8 cellular contexts compared by ENCODE assay signal in genomic region chr1:180503274-180503862, GRCh38. TPM values are rescaled to one million over a fixed set of nuclear protein-coding genes. Genes with fewer than 3 reads are reported as not detected.
DNase-seq lines count a peak whose midpoint lies in the region; ATAC-seq, FAIRE-seq and TF ChIP-seq lines count a peak whose summit lies in the region.

No MANE protein-coding gene starts in this region.

- peak overlapping the region; percentile 73 for H3K4me2 ChIP-seq in SU-DHL-6 (ENCODE audit: low read depth, low read length, poor library complexity, severe bottlenecking)

- intact Hi-C loops in esophagus muscularis mucosa (cut with DNase I) = no loop called here

- peaks cover 38% of the 10 kb centered on the region for H3K79me2 ChIP-seq in SU-DHL-6 (ENCODE audit: insufficient read depth, low read length)

- H3K9me2 ChIP-seq in SU-DHL-6 (replicated peaks; ENCODE audit: insufficient read depth, low read length) = no peaks in the 10 kb centered on the region

- H3K27ac ChIP-seq in SU-DHL-6 (ENCODE audit: low read depth, low read length) (peak overlapping the region; percentile 77), esophagus muscularis mucosa (replicated peaks in 1 of 4) (peak overlapping the region; percentile 89 to 92 (median 91))

- H3K27me3 ChIP-seq in SU-DHL-6 (ENCODE audit: low read length) (no peaks in the 10 kb centered on the region), esophagus muscularis mucosa (no peaks in the 10 kb centered on the region)

- DNase-seq in esophagus muscularis mucosa (ENCODE audit: extremely low spot score) (no peak), omental fat pad (ENCODE audit: low spot score) (no peak), DMS 273 treated with DMSO at 0.1 percent for 48 hours (lab: John Stamatoyannopoulos, UW) (no peak), occipital lobe (lab: John Stamatoyannopoulos, UW) (no peak), HTR-8/SVneo (ENCODE audit: insufficient read length, low spot score) (no peak)

- no peak for TF ChIP-seq CTCF in SU-DHL-6 (IDR thresholded peaks at IDR 0.05; ENCODE audit: insufficient read depth, low read length, poor library complexity, severe bottlenecking)
- TF ChIP-seq CTCF in esophagus muscularis mucosa (IDR thresholded peaks at IDR 0.05) = no peak
- no peak for TF ChIP-seq CTCF in omental fat pad (IDR thresholded peaks at IDR 0.05)

- H3K9me3 ChIP-seq in ES-I3 (ENCODE audit: control insufficient read depth, insufficient read depth, low read length) (no peaks in the 10 kb centered on the region), SU-DHL-6 (ENCODE audit: insufficient read depth, low read length) (no peaks in the 10 kb centered on the region), esophagus muscularis mucosa (no peaks in the 10 kb centered on the region)

- no peak for TF ChIP-seq EP300 in esophagus muscularis mucosa (IDR thresholded peaks at IDR 0.05)

- ATAC-seq in HG03045 (IDR thresholded peaks at IDR 0.05; ENCODE audit: unreplicated experiment) = peak; percentile 3
- peak; percentile 20 for ATAC-seq in omental fat pad (ENCODE audit: low FRiP score)

- H3K4me1 ChIP-seq in ES-I3 (ENCODE audit: insufficient read depth, low read length) = no peaks in the 10 kb centered on the region; the same call in 1 of the 2 replicates
- H3K4me1 ChIP-seq in esophagus muscularis mucosa = peaks cover 3 to 38% (median 35%) of the 10 kb centered on the region in 4 donors

- H3F3A ChIP-seq in SU-DHL-6 (ENCODE audit: insufficient read depth) = peaks cover 4% of the 10 kb centered on the region; the same call in 1 of the 2 replicates

- peak overlapping the region; percentile 91 for H2AFZ ChIP-seq in SU-DHL-6 (ENCODE audit: low read depth, low read length, severe bottlenecking)

- WGBS in esophagus muscularis mucosa = 18% methylated on average over 8 of the region's 8 CpGs

- no peak for TF ChIP-seq POLR2A in esophagus muscularis mucosa (IDR thresholded peaks at IDR 0.05; ENCODE audit: low read depth)

- H4K20me1 ChIP-seq in SU-DHL-6 (ENCODE audit: low read depth, low read length) = no peaks in the 10 kb centered on the region; the same call in 1 of the 2 replicates

- FAIRE-seq in HTR-8/SVneo (lab: Jason Lieb, UNC) = no peak

- H3K36me3 ChIP-seq in ES-I3 (ENCODE audit: insufficient read depth, low read length) (no peaks in the 10 kb centered on the region), SU-DHL-6 (ENCODE audit: low read length) (peaks cover 6% of the 10 kb centered on the region; the same call in 1 of the 2 replicates), esophagus muscularis mucosa (no peaks in the 10 kb centered on the region)

- H3K9ac ChIP-seq in ES-I3 (ENCODE audit: low read depth, low read length) (peak overlapping the region; percentile 88), SU-DHL-6 (ENCODE audit: low read length) (peak overlapping the region; percentile 76)

- H3K4me3 ChIP-seq in SU-DHL-6 (ENCODE audit: insufficient read depth, low read length, poor library complexity, severe bottlenecking) = peak overlapping the region; percentile 73
- peak overlapping the region; percentile 74 to 96 (median 85) for H3K4me3 ChIP-seq in esophagus muscularis mucosa

RNA-seq across cellular contexts. Expression of gene ACBD6, which starts 1.0 kb away (rescaled TPM):
- total RNA-seq in esophagus muscularis mucosa (10 to 100 TPM; 33.3 to 44.0 (median 42.6) TPM), omental fat pad (10 to 100 TPM; 30.0 to 46.2 (median 38.9) TPM), occipital lobe (52.6 TPM)

RNA-seq across cellular contexts. Expression of gene OVAAL, which starts 55.4 kb away (rescaled TPM):
- total RNA-seq in esophagus muscularis mucosa (not detected), omental fat pad (not detected), occipital lobe (not detected)
